Comparison of ENCODE assay signal across 1 cellular context in genomic region chr13:98173431-98173921, GRCh38.
TF ChIP-seq lines count a peak whose summit lies in the region.

No MANE protein-coding gene starts in this region.

TF ChIP-seq in HepG2, 621 proteins besides CTCF, POLR2A, EP300 and RAD21 (continued from another document and continues in another):
- TF ChIP-seq SRSF1 (optimal IDR thresholded peaks at IDR 0.05; ENCODE audit: low read depth, low read length) (no peak), NONO (IDR thresholded peaks at IDR 0.05) (no peak), NONO (CRISPR knock-in tag; conservative IDR thresholded peaks at IDR 0.05) (no peak), HMG20B (CRISPR knock-in tag; conservative IDR thresholded peaks at IDR 0.05) (peak; percentile 85), ZNF879 (CRISPR knock-in tag; IDR thresholded peaks at IDR 0.05) (no peak), ZNF501 (CRISPR knock-in tag; IDR thresholded peaks at IDR 0.05) (no peak), RNF2 (conservative IDR thresholded peaks at IDR 0.05; ENCODE audit: low read depth) (no peak), CC2D1A (CRISPR knock-in tag; IDR thresholded peaks at IDR 0.05) (no peak), DRAP1 (CRISPR knock-in tag; IDR thresholded peaks at IDR 0.05) (0 out of 2 replicates have a peak, but pooled peaks have one; percentile 10), RNF219 (CRISPR knock-in tag; IDR thresholded peaks at IDR 0.05) (no peak), RFXANK (CRISPR knock-in tag; IDR thresholded peaks at IDR 0.05) (no peak), PAX8 (CRISPR knock-in tag; IDR thresholded peaks at IDR 0.05; ENCODE audit: borderline replicate concordance) (no peak), ZNF749 (CRISPR knock-in tag; IDR thresholded peaks at IDR 0.05; ENCODE audit: borderline replicate concordance) (no peak), NCOA5 (CRISPR knock-in tag; IDR thresholded peaks at IDR 0.05) (no peak), BHLHE40 (IDR thresholded peaks at IDR 0.05; ENCODE audit: low read length) (no peak), PRDM10 (CRISPR knock-in tag; IDR thresholded peaks at IDR 0.05; ENCODE audit: low read depth) (0 out of 2 replicates have a peak, but pooled peaks have one; percentile 50), ZNF816 (CRISPR knock-in tag; IDR thresholded peaks at IDR 0.05; ENCODE audit: borderline replicate concordance) (no peak), ZNF562 (CRISPR knock-in tag; IDR thresholded peaks at IDR 0.05; ENCODE audit: borderline replicate concordance) (no peak), ZMAT5 (CRISPR knock-in tag; IDR thresholded peaks at IDR 0.05; ENCODE audit: borderline replicate concordance, low read depth) (no peak), HHEX (CRISPR knock-in tag; IDR thresholded peaks at IDR 0.05) (peak; percentile 24; the same call in 1 of the 2 replicates), ZNF549 (CRISPR knock-in tag; IDR thresholded peaks at IDR 0.05) (no peak), ZNF557 (CRISPR knock-in tag; IDR thresholded peaks at IDR 0.05) (no peak), TCF7 (IDR thresholded peaks at IDR 0.05; ENCODE audit: low read depth) (peak; percentile 84), ZNF512 (CRISPR knock-in tag; IDR thresholded peaks at IDR 0.05) (no peak), CBFB (CRISPR knock-in tag; IDR thresholded peaks at IDR 0.05) (no peak), MAF1 (CRISPR knock-in tag; IDR thresholded peaks at IDR 0.05; ENCODE audit: borderline replicate concordance) (no peak), SNAPC2 (CRISPR knock-in tag; IDR thresholded peaks at IDR 0.05) (peak; percentile 72; the same call in 1 of the 2 replicates), KLF12 (CRISPR knock-in tag; IDR thresholded peaks at IDR 0.05; ENCODE audit: borderline replicate concordance) (no peak), ZNF362 (CRISPR knock-in tag; IDR thresholded peaks at IDR 0.05; ENCODE audit: borderline replicate concordance) (peak; percentile 64; the same call in 1 of the 2 replicates), ZBTB39 (CRISPR knock-in tag; IDR thresholded peaks at IDR 0.05) (no peak), SETDB1 (CRISPR knock-in tag; IDR thresholded peaks at IDR 0.05; ENCODE audit: borderline replicate concordance) (no peak), ZSCAN20 (CRISPR knock-in tag; IDR thresholded peaks at IDR 0.05; ENCODE audit: borderline replicate concordance) (no peak), ELF3 (CRISPR knock-in tag; IDR thresholded peaks at IDR 0.05) (peak; percentile 71; the same call in 1 of the 2 replicates), FOXM1 (CRISPR knock-in tag; IDR thresholded peaks at IDR 0.05) (no peak), ZNF660 (CRISPR knock-in tag; IDR thresholded peaks at IDR 0.05; ENCODE audit: borderline replicate concordance, low read depth) (no peak), ZNF281 (CRISPR knock-in tag; IDR thresholded peaks at IDR 0.05; ENCODE audit: borderline replicate concordance) (no peak; the same call in 1 of the 2 replicates), RCOR2 (CRISPR knock-in tag; IDR thresholded peaks at IDR 0.05) (peak; percentile 89), GATAD1 (CRISPR knock-in tag; IDR thresholded peaks at IDR 0.05) (peak; percentile 45), MZF1 (CRISPR knock-in tag; IDR thresholded peaks at IDR 0.05; ENCODE audit: borderline replicate concordance) (no peak), IRF2 (CRISPR knock-in tag; IDR thresholded peaks at IDR 0.05) (peak; percentile 74), ZNF280D (CRISPR knock-in tag; IDR thresholded peaks at IDR 0.05) (no peak), ZNF619 (CRISPR knock-in tag; IDR thresholded peaks at IDR 0.05) (no peak), YY1 (IDR thresholded peaks at IDR 0.05; ENCODE audit: insufficient read depth, insufficient replicate concordance, low read depth, low read length) (no peak), ZFP62 (CRISPR knock-in tag; IDR thresholded peaks at IDR 0.05) (no peak), ZNF616 (CRISPR knock-in tag; IDR thresholded peaks at IDR 0.05; ENCODE audit: low read depth) (no peak), MLX (CRISPR knock-in tag; IDR thresholded peaks at IDR 0.05) (peak; percentile 51; the same call in 1 of the 2 replicates), SAFB2 (CRISPR knock-in tag; IDR thresholded peaks at IDR 0.05; ENCODE audit: borderline replicate concordance, low read depth) (no peak), ZNF547 (CRISPR knock-in tag; IDR thresholded peaks at IDR 0.05) (no peak)
